In genomic region chr4:105969575-105969974, GRCh38 we compare ENCODE assay signal across 1 cellular context.
TF ChIP-seq lines count a peak whose summit lies in the region.

No MANE protein-coding gene starts in this region.

TF ChIP-seq in HepG2, 621 proteins besides CTCF, POLR2A, EP300 and RAD21 (continued from another document):
- TF ChIP-seq, protein P1, sequence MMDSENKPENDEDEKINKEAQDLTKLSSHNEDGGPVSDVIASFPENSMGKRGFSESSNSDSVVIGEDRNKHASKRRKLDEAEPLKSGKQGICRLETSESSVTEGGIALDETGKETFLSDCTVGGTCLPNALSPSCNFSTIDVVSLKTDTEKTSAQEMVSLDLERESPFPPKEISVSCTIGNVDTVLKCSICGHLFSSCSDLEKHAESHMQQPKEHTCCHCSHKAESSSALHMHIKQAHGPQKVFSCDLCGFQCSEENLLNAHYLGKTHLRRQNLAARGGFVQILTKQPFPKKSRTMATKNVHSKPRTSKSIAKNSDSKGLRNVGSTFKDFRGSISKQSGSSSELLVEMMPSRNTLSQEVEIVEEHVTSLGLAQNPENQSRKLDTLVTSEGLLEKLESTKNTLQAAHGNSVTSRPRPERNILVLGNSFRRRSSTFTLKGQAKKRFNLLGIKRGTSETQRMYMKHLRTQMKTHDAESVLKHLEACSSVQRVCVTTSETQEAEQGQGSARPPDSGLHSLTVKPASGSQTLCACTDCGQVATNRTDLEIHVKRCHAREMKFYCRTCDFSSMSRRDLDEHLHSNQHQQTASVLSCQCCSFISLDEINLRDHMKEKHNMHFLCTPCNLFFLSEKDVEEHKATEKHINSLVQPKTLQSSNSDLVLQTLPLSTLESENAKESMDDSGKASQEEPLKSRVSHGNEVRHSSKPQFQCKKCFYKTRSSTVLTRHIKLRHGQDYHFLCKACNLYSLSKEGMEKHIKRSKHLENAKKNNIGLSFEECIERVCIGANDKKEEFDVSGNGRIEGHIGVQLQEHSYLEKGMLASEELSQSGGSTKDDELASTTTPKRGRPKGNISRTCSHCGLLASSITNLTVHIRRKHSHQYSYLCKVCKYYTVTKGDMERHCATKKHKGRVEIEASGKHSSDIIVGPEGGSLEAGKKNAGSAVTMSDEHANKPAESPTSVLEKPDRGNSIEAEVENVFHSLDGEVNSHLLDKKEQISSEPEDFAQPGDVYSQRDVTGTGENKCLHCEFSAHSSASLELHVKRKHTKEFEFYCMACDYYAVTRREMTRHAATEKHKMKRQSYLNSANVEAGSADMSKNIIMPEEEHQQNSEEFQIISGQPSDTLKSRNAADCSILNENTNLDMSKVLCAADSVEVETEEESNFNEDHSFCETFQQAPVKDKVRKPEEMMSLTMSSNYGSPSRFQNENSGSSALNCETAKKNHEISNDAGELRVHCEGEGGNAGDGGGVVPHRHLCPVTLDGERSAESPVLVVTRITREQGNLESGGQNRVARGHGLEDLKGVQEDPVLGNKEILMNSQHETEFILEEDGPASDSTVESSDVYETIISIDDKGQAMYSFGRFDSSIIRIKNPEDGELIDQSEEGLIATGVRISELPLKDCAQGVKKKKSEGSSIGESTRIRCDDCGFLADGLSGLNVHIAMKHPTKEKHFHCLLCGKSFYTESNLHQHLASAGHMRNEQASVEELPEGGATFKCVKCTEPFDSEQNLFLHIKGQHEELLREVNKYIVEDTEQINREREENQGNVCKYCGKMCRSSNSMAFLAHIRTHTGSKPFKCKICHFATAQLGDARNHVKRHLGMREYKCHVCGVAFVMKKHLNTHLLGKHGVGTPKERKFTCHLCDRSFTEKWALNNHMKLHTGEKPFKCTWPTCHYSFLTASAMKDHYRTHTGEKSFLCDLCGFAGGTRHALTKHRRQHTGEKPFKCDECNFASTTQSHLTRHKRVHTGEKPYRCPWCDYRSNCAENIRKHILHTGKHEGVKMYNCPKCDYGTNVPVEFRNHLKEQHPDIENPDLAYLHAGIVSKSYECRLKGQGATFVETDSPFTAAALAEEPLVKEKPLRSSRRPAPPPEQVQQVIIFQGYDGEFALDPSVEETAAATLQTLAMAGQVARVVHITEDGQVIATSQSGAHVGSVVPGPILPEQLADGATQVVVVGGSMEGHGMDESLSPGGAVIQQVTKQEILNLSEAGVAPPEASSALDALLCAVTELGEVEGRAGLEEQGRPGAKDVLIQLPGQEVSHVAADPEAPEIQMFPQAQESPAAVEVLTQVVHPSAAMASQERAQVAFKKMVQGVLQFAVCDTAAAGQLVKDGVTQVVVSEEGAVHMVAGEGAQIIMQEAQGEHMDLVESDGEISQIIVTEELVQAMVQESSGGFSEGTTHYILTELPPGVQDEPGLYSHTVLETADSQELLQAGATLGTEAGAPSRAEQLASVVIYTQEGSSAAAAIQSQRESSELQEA (CRISPR knock-in tag; IDR thresholded peaks at IDR 0.05; ENCODE audit: not compliant biosample characterization), result no peak
- TF ChIP-seq MTERF4 (CRISPR knock-in tag; IDR thresholded peaks at IDR 0.05), result no peak
- TF ChIP-seq ZFAT (CRISPR knock-in tag; conservative IDR thresholded peaks at IDR 0.05), result no peak
- no peak for TF ChIP-seq ATF3 (CRISPR knock-in tag; IDR thresholded peaks at IDR 0.05)
